ENCODE assay signal across 16 cellular contexts in genomic region chr10:91556691-91557529, GRCh38.
DNase-seq lines count a peak whose midpoint lies in the region; ATAC-seq and TF ChIP-seq lines count a peak whose summit lies in the region.
"Had no signal": no experiment of that assay in that cellular context is flagged by ENCODE, and none has a peak within 500 bp of the region (broad histone marks: within the 10 kb centered on the region; RNA-seq: fewer than 3 reads in every experiment).

No MANE protein-coding gene starts in this region.

- H3K27ac Mint-ChIP-seq in chondrocyte (ENCODE audit: unreplicated experiment), result peak overlapping the region; percentile 38
- H3K27ac Mint-ChIP-seq: activated naive CD4-positive, alpha-beta T cell treated with anti-CD3 and anti-CD28 coated beads, Interleukin-2, amount 50 U/mL, for 24 hours had no signal

- no peaks in the 10 kb centered on the region for H3K9me3 Mint-ChIP-seq in chondrocyte (ENCODE audit: low read depth)
- H3K9me3 Mint-ChIP-seq: activated naive CD4-positive, alpha-beta T cell treated with anti-CD3 and anti-CD28 coated beads, Interleukin-2, amount 50 U/mL, for 24 hours had no signal

- H3K4me1 ChIP-seq in left ventricle myocardium inferior (peaks cover 36% of the 10 kb centered on the region), mucosa of descending colon (ENCODE audit: low read depth) (peaks cover 18% of the 10 kb centered on the region), urinary bladder (ENCODE audit: insufficient read depth) (peaks cover 3% of the 10 kb centered on the region)

- H3K36me3 ChIP-seq in left ventricle myocardium inferior (no peaks in the 10 kb centered on the region), mucosa of descending colon (ENCODE audit: low read depth) (no peaks in the 10 kb centered on the region), urinary bladder (ENCODE audit: insufficient read depth) (no peaks in the 10 kb centered on the region)
- H3K36me3 ChIP-seq: ovary had no signal

- no peaks in the 10 kb centered on the region for H3K9me3 ChIP-seq in left ventricle myocardium inferior (replicated peaks)
- peaks cover 5% of the 10 kb centered on the region for H3K9me3 ChIP-seq in mucosa of descending colon
- H3K9me3 ChIP-seq: ovary had no signal

- H3K4me3 ChIP-seq in left ventricle myocardium inferior, result no peak overlapping the region
- no peak overlapping the region for H3K4me3 ChIP-seq in mucosa of descending colon
- no peak overlapping the region for H3K4me3 ChIP-seq in urinary bladder (ENCODE audit: low read depth, low read length)
- H3K4me3 ChIP-seq: ovary had no signal

- no peaks in the 10 kb centered on the region for H3K27me3 Mint-ChIP-seq in chondrocyte (ENCODE audit: low read depth)

- intact Hi-C loops in left ventricle myocardium inferior (cut with micrococcal nuclease) (loop anchor here (10.0 kb wide), 1 partner anchor 62 kb away; no protein-coding TSS in a partner anchor), cardiac septum (cut with DNase I) (no loop called here), mucosa of descending colon (cut with DNase I, micrococcal nuclease) (no loop called here)

- 88% methylated on average over 11 of the region's 11 CpGs for WGBS in urinary bladder

- peak overlapping the region; percentile 32 for H3K27ac ChIP-seq in left ventricle myocardium inferior (replicated peaks)
- H3K27ac ChIP-seq in urinary bladder (ENCODE audit: low read depth), result peak overlapping the region; percentile 58
- H3K27ac ChIP-seq: ovary had no signal

- TF ChIP-seq CTCF in left ventricle myocardium inferior (IDR thresholded peaks at IDR 0.05; ENCODE audit: borderline replicate concordance) (no peak), chondrocyte (IDR thresholded peaks at IDR 0.05) (no peak), mucosa of descending colon (IDR thresholded peaks at IDR 0.05) (no peak)

- no peaks in the 10 kb centered on the region for H3K27me3 ChIP-seq in left ventricle myocardium inferior (ENCODE audit: low read depth)
- H3K27me3 ChIP-seq: ovary had no signal

- H3K36me3 Mint-ChIP-seq in chondrocyte (ENCODE audit: low read depth), result no peaks in the 10 kb centered on the region

- no peak overlapping the region for H3K4me3 Mint-ChIP-seq in chondrocyte (ENCODE audit: unreplicated experiment)
- H3K4me3 Mint-ChIP-seq: activated naive CD4-positive, alpha-beta T cell treated with anti-CD3 and anti-CD28 coated beads, Interleukin-2, amount 50 U/mL, for 24 hours had no signal

- ATAC-seq in mucosa of descending colon, result peak; percentile 89

- peaks cover 62% of the 10 kb centered on the region for H3K4me1 Mint-ChIP-seq in chondrocyte (ENCODE audit: low read depth)
- H3K4me1 Mint-ChIP-seq: activated naive CD4-positive, alpha-beta T cell treated with anti-CD3 and anti-CD28 coated beads, Interleukin-2, amount 50 U/mL, for 24 hours had no signal

- no peak for DNase-seq in left ventricle myocardium inferior
- no peak for DNase-seq in cardiac septum (ENCODE audit: low spot score)
- DNase-seq in chondrocyte (ENCODE audit: low spot score), result no peak
- DNase-seq in mucosa of descending colon, result peak in 1 of 3 donors; percentile 30
- no peak for DNase-seq in activated effector memory CD4-positive, alpha-beta T cell treated with anti-CD3 and anti-CD28 coated beads, Interleukin-2, amount 50 U/mL, for 16 hours
- no peak for DNase-seq in HCEC 1CT
- DNase-seq in globus pallidus (ENCODE audit: low spot score), result no peak
- DNase-seq: COR-L47, hypothalamus, NCI-H1105, NCI-H774, ovary, Right ventricle myocardium superior, trophoblast cell had no signal
